In genomic region chr3:23969393-23969792, GRCh38 we compare ENCODE assay signal across 19 cellular contexts. TPM values are rescaled to one million over a fixed set of nuclear protein-coding genes. Genes with fewer than 3 reads are reported as not detected.
DNase-seq lines count a peak whose midpoint lies in the region; ATAC-seq and TF ChIP-seq lines count a peak whose summit lies in the region.
"Had no signal": no experiment of that assay in that cellular context is flagged by ENCODE, and none has a peak within 500 bp of the region (broad histone marks: within the 10 kb centered on the region; RNA-seq: fewer than 3 reads in every experiment).

No MANE protein-coding gene starts in this region.

- no peak for DNase-seq in activated naive CD4-positive, alpha-beta T cell treated with anti-CD3 and anti-CD28 coated beads, Interleukin-2, amount 10 ng/mL, durations not matched to agents 7 days and 5 days
- DNase-seq in activated naive CD4-positive, alpha-beta T cell treated with anti-CD3 and anti-CD28 coated beads for 36 hours, result no peak
- DNase-seq in chondrocyte (ENCODE audit: low spot score) (no peak), HPDE6-E6E7 (ENCODE audit: extremely low spot score) (no peak)
- no peak for DNase-seq in stimulated activated effector memory CD8-positive, alpha-beta T cell treated with anti-CD3 and anti-CD28 coated beads, Interleukin-12 subunit alpha, Interleukin-12 subunit beta, amount 100 ng/mL, for 72 hours (ENCODE audit: low spot score in 2 of 2)
- DNase-seq in activated CD4-positive, alpha-beta T cell treated with anti-CD3 and anti-CD28 coated beads for 4 hours, result no peak
- DNase-seq in stimulated activated CD4-positive, alpha-beta T cell treated with anti-CD3 and anti-CD28 coated beads, Interleukin-2, amount 100 ng/mL, for 48 hours, result no peak
- DNase-seq: CD4-positive, CD25-positive, alpha-beta regulatory T cell; CD8-positive, alpha-beta memory T cell; DMS 273 treated with DMSO at 0.1 percent for 48 hours; DMS79; EL; GDM1; GM23248; H7; HCEC 1CT had no signal

- no peaks in the 10 kb centered on the region for H3K9me3 Mint-ChIP-seq in activated naive CD4-positive, alpha-beta T cell treated with anti-CD3 and anti-CD28 coated beads, Interleukin-2, amount 10 ng/mL, durations not matched to agents 7 days and 5 days
- H3K9me3 Mint-ChIP-seq in activated naive CD4-positive, alpha-beta T cell treated with anti-CD3 and anti-CD28 coated beads for 36 hours, result no peaks in the 10 kb centered on the region
- no peaks in the 10 kb centered on the region for H3K9me3 Mint-ChIP-seq in activated T-helper 17 cell treated with anti-CD3 and anti-CD28 coated beads, Interleukin-2, amount 50 U/mL, for 72 hours
- no peaks in the 10 kb centered on the region for H3K9me3 Mint-ChIP-seq in chondrocyte (ENCODE audit: low read depth)
- no peaks in the 10 kb centered on the region for H3K9me3 Mint-ChIP-seq in stimulated activated effector memory CD8-positive, alpha-beta T cell treated with anti-CD3 and anti-CD28 coated beads, Interleukin-12 subunit alpha, Interleukin-12 subunit beta, amount 100 ng/mL, for 72 hours
- H3K9me3 Mint-ChIP-seq: CD8-positive, alpha-beta memory T cell had no signal

- CTCF ChIA-PET in activated naive CD4-positive, alpha-beta T cell treated with anti-CD3 and anti-CD28 coated beads, Interleukin-2, amount 10 ng/mL, durations not matched to agents 7 days and 5 days (lab: Charles Lee), result no interaction called here
- CTCF ChIA-PET in activated naive CD4-positive, alpha-beta T cell treated with anti-CD3 and anti-CD28 coated beads for 36 hours (lab: Charles Lee), result interaction anchor here (0.7 kb wide), 1 partner anchor 23 kb away, joined by 4 read pairs; no protein-coding TSS in a partner anchor

- no peak for TF ChIP-seq CTCF in chondrocyte (IDR thresholded peaks at IDR 0.05)

- intact Hi-C loops in activated naive CD4-positive, alpha-beta T cell treated with anti-CD3 and anti-CD28 coated beads for 36 hours (cut with micrococcal nuclease), result no loop called here

- no peaks in the 10 kb centered on the region for H3K4me1 Mint-ChIP-seq in activated naive CD4-positive, alpha-beta T cell treated with anti-CD3 and anti-CD28 coated beads, Interleukin-2, amount 10 ng/mL, durations not matched to agents 7 days and 5 days
- peaks cover 4% of the 10 kb centered on the region for H3K4me1 Mint-ChIP-seq in activated naive CD4-positive, alpha-beta T cell treated with anti-CD3 and anti-CD28 coated beads for 36 hours (ENCODE audit: low read depth)
- peaks cover 19% of the 10 kb centered on the region for H3K4me1 Mint-ChIP-seq in activated T-helper 17 cell treated with anti-CD3 and anti-CD28 coated beads, Interleukin-2, amount 50 U/mL, for 72 hours
- peaks cover 37% of the 10 kb centered on the region for H3K4me1 Mint-ChIP-seq in chondrocyte (ENCODE audit: low read depth)
- H3K4me1 Mint-ChIP-seq in stimulated activated effector memory CD8-positive, alpha-beta T cell treated with anti-CD3 and anti-CD28 coated beads, Interleukin-12 subunit alpha, Interleukin-12 subunit beta, amount 100 ng/mL, for 72 hours, result peaks cover 14% of the 10 kb centered on the region
- H3K4me1 Mint-ChIP-seq: B cell had no signal

- H3K36me3 Mint-ChIP-seq in activated naive CD4-positive, alpha-beta T cell treated with anti-CD3 and anti-CD28 coated beads, Interleukin-2, amount 10 ng/mL, durations not matched to agents 7 days and 5 days, result peaks cover 6% of the 10 kb centered on the region
- H3K36me3 Mint-ChIP-seq in activated naive CD4-positive, alpha-beta T cell treated with anti-CD3 and anti-CD28 coated beads for 36 hours (ENCODE audit: low read depth), result peaks cover 20% of the 10 kb centered on the region
- H3K36me3 Mint-ChIP-seq in activated T-helper 17 cell treated with anti-CD3 and anti-CD28 coated beads, Interleukin-2, amount 50 U/mL, for 72 hours (ENCODE audit: low read depth), result peaks cover 77% of the 10 kb centered on the region
- peaks cover 9% of the 10 kb centered on the region for H3K36me3 Mint-ChIP-seq in chondrocyte (ENCODE audit: low read depth)
- peaks cover 53% of the 10 kb centered on the region for H3K36me3 Mint-ChIP-seq in stimulated activated effector memory CD8-positive, alpha-beta T cell treated with anti-CD3 and anti-CD28 coated beads, Interleukin-12 subunit alpha, Interleukin-12 subunit beta, amount 100 ng/mL, for 72 hours

- no peak for ATAC-seq in activated T-helper 17 cell treated with anti-CD3 and anti-CD28 coated beads, Interleukin-2, amount 50 U/mL, for 72 hours (replicated peaks)
- no peak for ATAC-seq in stimulated activated effector memory CD8-positive, alpha-beta T cell treated with anti-CD3 and anti-CD28 coated beads, Interleukin-12 subunit alpha, Interleukin-12 subunit beta, amount 100 ng/mL, for 72 hours
- ATAC-seq: GM12878 had no signal

- peak overlapping the region; percentile 4 for H3K27ac Mint-ChIP-seq in activated naive CD4-positive, alpha-beta T cell treated with anti-CD3 and anti-CD28 coated beads, Interleukin-2, amount 10 ng/mL, durations not matched to agents 7 days and 5 days
- no peak overlapping the region for H3K27ac Mint-ChIP-seq in activated naive CD4-positive, alpha-beta T cell treated with anti-CD3 and anti-CD28 coated beads for 36 hours
- peak overlapping the region; percentile 42 for H3K27ac Mint-ChIP-seq in activated T-helper 17 cell treated with anti-CD3 and anti-CD28 coated beads, Interleukin-2, amount 50 U/mL, for 72 hours
- H3K27ac Mint-ChIP-seq in chondrocyte (ENCODE audit: unreplicated experiment), result peak overlapping the region; percentile 1
- peak overlapping the region; percentile 1 for H3K27ac Mint-ChIP-seq in stimulated activated effector memory CD8-positive, alpha-beta T cell treated with anti-CD3 and anti-CD28 coated beads, Interleukin-12 subunit alpha, Interleukin-12 subunit beta, amount 100 ng/mL, for 72 hours
- H3K27ac Mint-ChIP-seq: B cell had no signal

- H3K27me3 Mint-ChIP-seq in activated naive CD4-positive, alpha-beta T cell treated with anti-CD3 and anti-CD28 coated beads, Interleukin-2, amount 10 ng/mL, durations not matched to agents 7 days and 5 days, result no peaks in the 10 kb centered on the region
- no peaks in the 10 kb centered on the region for H3K27me3 Mint-ChIP-seq in activated naive CD4-positive, alpha-beta T cell treated with anti-CD3 and anti-CD28 coated beads for 36 hours (ENCODE audit: low read depth)
- no peaks in the 10 kb centered on the region for H3K27me3 Mint-ChIP-seq in activated T-helper 17 cell treated with anti-CD3 and anti-CD28 coated beads, Interleukin-2, amount 50 U/mL, for 72 hours
- no peaks in the 10 kb centered on the region for H3K27me3 Mint-ChIP-seq in chondrocyte (ENCODE audit: low read depth)
- H3K27me3 Mint-ChIP-seq: B cell; CD8-positive, alpha-beta memory T cell had no signal

- H3K4me3 Mint-ChIP-seq in activated naive CD4-positive, alpha-beta T cell treated with anti-CD3 and anti-CD28 coated beads, Interleukin-2, amount 10 ng/mL, durations not matched to agents 7 days and 5 days, result no peak overlapping the region
- no peak overlapping the region for H3K4me3 Mint-ChIP-seq in activated naive CD4-positive, alpha-beta T cell treated with anti-CD3 and anti-CD28 coated beads for 36 hours
- no peak overlapping the region for H3K4me3 Mint-ChIP-seq in activated T-helper 17 cell treated with anti-CD3 and anti-CD28 coated beads, Interleukin-2, amount 50 U/mL, for 72 hours
- H3K4me3 Mint-ChIP-seq in chondrocyte (ENCODE audit: unreplicated experiment), result no peak overlapping the region
- H3K4me3 Mint-ChIP-seq in stimulated activated effector memory CD8-positive, alpha-beta T cell treated with anti-CD3 and anti-CD28 coated beads, Interleukin-12 subunit alpha, Interleukin-12 subunit beta, amount 100 ng/mL, for 72 hours, result no peak overlapping the region
- H3K4me3 Mint-ChIP-seq: B cell; CD4-positive, CD25-positive, alpha-beta regulatory T cell; CD8-positive, alpha-beta memory T cell had no signal

RNA-seq across cellular contexts. Expression of gene NR1D2, which starts 24.3 kb away (rescaled TPM):
- total RNA-seq in activated naive CD4-positive, alpha-beta T cell treated with anti-CD3 and anti-CD28 coated beads for 36 hours, result 1 to 10 TPM; 6.0 to 7.0 TPM
- total RNA-seq in activated T-helper 17 cell treated with anti-CD3 and anti-CD28 coated beads, Interleukin-2, amount 50 U/mL, for 72 hours, result 10 to 100 TPM; 10.6 to 15.9 TPM
- 14.7 to 19.8 TPM (median 19.6 TPM) in 3 replicates for total RNA-seq in chondrocyte

RNA-seq across cellular contexts. Expression of gene RPL15, which starts 52.5 kb away (rescaled TPM):
- total RNA-seq in activated naive CD4-positive, alpha-beta T cell treated with anti-CD3 and anti-CD28 coated beads for 36 hours, result 1,000 to 10,000 TPM; 2,861 to 2,959 TPM
- total RNA-seq in activated T-helper 17 cell treated with anti-CD3 and anti-CD28 coated beads, Interleukin-2, amount 50 U/mL, for 72 hours, result 1,000 to 10,000 TPM; 2,157 to 2,530 TPM
- 1,295 to 1,411 TPM (median 1,362 TPM) in 3 replicates for total RNA-seq in chondrocyte

RNA-seq across cellular contexts. Expression of gene NKIRAS1, which starts 52.6 kb away (rescaled TPM):
- total RNA-seq in activated naive CD4-positive, alpha-beta T cell treated with anti-CD3 and anti-CD28 coated beads for 36 hours, result 1 to 10 TPM; 2.4 to 3.1 TPM
- total RNA-seq in activated T-helper 17 cell treated with anti-CD3 and anti-CD28 coated beads, Interleukin-2, amount 50 U/mL, for 72 hours, result 1 to 10 TPM; 5.1 to 6.2 TPM
- total RNA-seq in chondrocyte, result 13.2 to 15.5 TPM (median 13.6 TPM) in 3 replicates
